ENCODE assay signal across 2 cellular contexts in the genomic region with DNA sequence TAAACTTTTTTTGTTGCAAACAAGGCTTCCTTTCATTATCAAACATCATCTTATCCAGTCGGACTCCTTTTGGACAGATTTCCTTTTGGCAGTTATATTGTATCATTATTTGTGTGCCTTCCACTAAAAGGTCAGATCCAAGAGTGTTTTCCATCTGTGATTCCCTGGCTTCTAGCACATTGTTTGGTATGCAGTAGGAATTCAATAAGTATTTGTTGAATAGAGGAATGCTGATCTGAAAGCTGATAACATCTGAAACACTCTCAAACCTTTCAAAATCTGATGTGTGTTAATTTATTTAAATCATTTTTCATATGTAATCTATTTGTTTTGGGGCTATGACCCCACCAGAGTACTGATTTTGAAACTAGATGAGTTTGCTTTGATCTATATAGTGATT.
TF ChIP-seq lines count a peak whose summit lies in the region.

No MANE protein-coding gene starts in this region.

TF ChIP-seq in IMR-90, 13 proteins besides CTCF, POLR2A, EP300 and RAD21:
- TF ChIP-seq MAFK (IDR thresholded peaks at IDR 0.05; ENCODE audit: low read depth, low read length) (no peak), MAZ (IDR thresholded peaks at IDR 0.05; ENCODE audit: borderline replicate concordance, low read depth, low read length) (no peak), CHD1 (IDR thresholded peaks at IDR 0.05; ENCODE audit: low read depth, low read length) (no peak), RFX5 (IDR thresholded peaks at IDR 0.05; ENCODE audit: low read depth, low read length) (no peak), FOS (IDR thresholded peaks at IDR 0.05; ENCODE audit: low read depth, low read length) (no peak), CEBPB (IDR thresholded peaks at IDR 0.05; ENCODE audit: low read depth, low read length) (no peak), SMC3 (IDR thresholded peaks at IDR 0.05; ENCODE audit: low read depth, low read length) (no peak), BHLHE40 (IDR thresholded peaks at IDR 0.05; ENCODE audit: low read depth, low read length) (no peak), MXI1 (IDR thresholded peaks at IDR 0.05; ENCODE audit: borderline replicate concordance, low read depth, low read length) (no peak), RCOR1 (IDR thresholded peaks at IDR 0.05; ENCODE audit: insufficient replicate concordance, low read length) (no peak), NFE2L2 (IDR thresholded peaks at IDR 0.05; ENCODE audit: low read depth, low read length) (no peak)
- TF ChIP-seq, protein P1, sequence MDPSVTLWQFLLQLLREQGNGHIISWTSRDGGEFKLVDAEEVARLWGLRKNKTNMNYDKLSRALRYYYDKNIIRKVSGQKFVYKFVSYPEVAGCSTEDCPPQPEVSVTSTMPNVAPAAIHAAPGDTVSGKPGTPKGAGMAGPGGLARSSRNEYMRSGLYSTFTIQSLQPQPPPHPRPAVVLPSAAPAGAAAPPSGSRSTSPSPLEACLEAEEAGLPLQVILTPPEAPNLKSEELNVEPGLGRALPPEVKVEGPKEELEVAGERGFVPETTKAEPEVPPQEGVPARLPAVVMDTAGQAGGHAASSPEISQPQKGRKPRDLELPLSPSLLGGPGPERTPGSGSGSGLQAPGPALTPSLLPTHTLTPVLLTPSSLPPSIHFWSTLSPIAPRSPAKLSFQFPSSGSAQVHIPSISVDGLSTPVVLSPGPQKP (IDR thresholded peaks at IDR 0.05; ENCODE audit: borderline replicate concordance, low read depth, low read length) = no peak
- TF ChIP-seq, protein P2, sequence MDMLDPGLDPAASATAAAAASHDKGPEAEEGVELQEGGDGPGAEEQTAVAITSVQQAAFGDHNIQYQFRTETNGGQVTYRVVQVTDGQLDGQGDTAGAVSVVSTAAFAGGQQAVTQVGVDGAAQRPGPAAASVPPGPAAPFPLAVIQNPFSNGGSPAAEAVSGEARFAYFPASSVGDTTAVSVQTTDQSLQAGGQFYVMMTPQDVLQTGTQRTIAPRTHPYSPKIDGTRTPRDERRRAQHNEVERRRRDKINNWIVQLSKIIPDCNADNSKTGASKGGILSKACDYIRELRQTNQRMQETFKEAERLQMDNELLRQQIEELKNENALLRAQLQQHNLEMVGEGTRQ (IDR thresholded peaks at IDR 0.05; ENCODE audit: low read depth, low read length) = no peak

TF ChIP-seq in endothelial cell of umbilical vein, 7 proteins besides CTCF, POLR2A, EP300 and RAD21:
- TF ChIP-seq FOS (IDR thresholded peaks at IDR 0.05; ENCODE audit: borderline replicate concordance, insufficient read depth, low read length) (no peak), MYC (IDR thresholded peaks at IDR 0.05; ENCODE audit: low read depth, low read length) (no peak), JUN (IDR thresholded peaks at IDR 0.05; ENCODE audit: borderline replicate concordance, insufficient read depth, insufficient read length, low read depth) (no peak), GATA2 (IDR thresholded peaks at IDR 0.05; ENCODE audit: insufficient read depth, insufficient read length, low read depth, low read length) (no peak), EZH2 (IDR thresholded peaks at IDR 0.05; ENCODE audit: borderline replicate concordance, low read depth, low read length, severe bottlenecking) (no peak), POLR2AphosphoS5 (IDR thresholded peaks at IDR 0.05; ENCODE audit: insufficient read depth, low read depth, low read length) (no peak)
- TF ChIP-seq, protein P3, sequence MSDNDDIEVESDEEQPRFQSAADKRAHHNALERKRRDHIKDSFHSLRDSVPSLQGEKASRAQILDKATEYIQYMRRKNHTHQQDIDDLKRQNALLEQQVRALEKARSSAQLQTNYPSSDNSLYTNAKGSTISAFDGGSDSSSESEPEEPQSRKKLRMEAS (IDR thresholded peaks at IDR 0.05; ENCODE audit: insufficient read depth, insufficient read length) = no peak
TF ChIP-seq in endothelial cell of umbilical vein: peak in this region for 0.
